32 cellular contexts compared by ENCODE assay signal in genomic region chr11:120392299-120392698, GRCh38. TPM values are rescaled to one million over a fixed set of nuclear protein-coding genes. Genes with fewer than 3 reads are reported as not detected.
DNase-seq lines count a peak whose midpoint lies in the region; ATAC-seq and TF ChIP-seq lines count a peak whose summit lies in the region.
"Had no signal": no experiment of that assay in that cellular context is flagged by ENCODE, and none has a peak within 500 bp of the region (broad histone marks: within the 10 kb centered on the region; RNA-seq: fewer than 3 reads in every experiment).

No MANE protein-coding gene starts in this region.

- H3K36me3 ChIP-seq in tibial nerve = no peaks in the 10 kb centered on the region
- H3K36me3 ChIP-seq: prostate gland had no signal

- peaks cover 24% of the 10 kb centered on the region for H3K36me3 Mint-ChIP-seq in mesothelial cell of epicardium
- H3K36me3 Mint-ChIP-seq: activated naive CD4-positive, alpha-beta T cell treated with anti-CD3 and anti-CD28 coated beads, Interleukin-2, amount 10 ng/mL, durations not matched to agents 7 days and 5 days; stimulated activated effector memory CD8-positive, alpha-beta T cell treated with anti-CD3 and anti-CD28 coated beads, Interleukin-12 subunit alpha, Interleukin-12 subunit beta, amount 100 ng/mL, for 72 hours had no signal

- H3K4me3 ChIP-seq in dorsolateral prefrontal cortex (no peak overlapping the region), tibial nerve (no peak overlapping the region)
- H3K4me3 ChIP-seq: prostate gland had no signal

- no peak for TF ChIP-seq CTCF in dorsolateral prefrontal cortex (IDR thresholded peaks at IDR 0.05 in 54 of 56, conservative IDR thresholded peaks at IDR 0.05 in 2 of 56; ENCODE audit: low read depth in 1 of 56, partially characterized antibody in 56 of 56)
- TF ChIP-seq CTCF in mesothelial cell of epicardium (IDR thresholded peaks at IDR 0.05; ENCODE audit: unreplicated experiment) = no peak
- TF ChIP-seq CTCF in tibial nerve (IDR thresholded peaks at IDR 0.05) = no peak

- H3K27ac ChIP-seq in dorsolateral prefrontal cortex = peak overlapping the region in 47 of 59 donors; percentile 10 to 85 (median 61)
- H3K27ac ChIP-seq in tibial nerve = peak overlapping the region; percentile 43 to 89 (median 56)
- H3K27ac ChIP-seq: 22Rv1, prostate gland had no signal

- no peak overlapping the region for H3K4me3 Mint-ChIP-seq in mesothelial cell of epicardium
- H3K4me3 Mint-ChIP-seq: activated CD8-positive, alpha-beta T cell treated with anti-CD3 and anti-CD28 coated beads, Interleukin-2, amount 10 ng/mL, durations not matched to agents 7 days and 5 days; activated naive CD4-positive, alpha-beta T cell treated with anti-CD3 and anti-CD28 coated beads, Interleukin-2, amount 10 ng/mL, durations not matched to agents 7 days and 5 days; endodermal cell; immature natural killer cell; stimulated activated effector memory CD8-positive, alpha-beta T cell treated with anti-CD3 and anti-CD28 coated beads, Interleukin-12 subunit alpha, Interleukin-12 subunit beta, amount 100 ng/mL, for 72 hours; T-helper 2 cell treated with Interferon-gamma antibody and Interleukin-4, amounts not matched to agents 5 μg/mL and 100 μg/mL, for 36 hours; type B pancreatic cell had no signal

- DNase-seq in Right ventricle myocardium superior = no peak
- DNase-seq in cardiac septum (ENCODE audit: low spot score) = no peak
- no peak for DNase-seq in dorsolateral prefrontal cortex
- no peak for DNase-seq in mesothelial cell of epicardium (ENCODE audit: low spot score in 2 of 2, unreplicated experiment in 2 of 2)
- no peak for DNase-seq in tibial nerve (ENCODE audit: low spot score in 2 of 2)
- no peak for DNase-seq in NCI-H345 (lab: John Stamatoyannopoulos, UW)
- no peak for DNase-seq in AML-193 (lab: John Stamatoyannopoulos, UW)
- DNase-seq: activated CD8-positive, alpha-beta T cell treated with anti-CD3 and anti-CD28 coated beads, Interleukin-2, amount 10 ng/mL, durations not matched to agents 7 days and 5 days; activated naive CD4-positive, alpha-beta T cell treated with anti-CD3 and anti-CD28 coated beads, Interleukin-2, amount 10 ng/mL, durations not matched to agents 7 days and 5 days; amygdala; C1 segment of cervical spinal cord; cortex of kidney; DMS53; endodermal cell; foreskin melanocyte; hypothalamus; immature natural killer cell; mesendoderm; MV-4-11; NCI-H1436; NCI-H2081; NCI-H2227 treated with DMSO at 0.1 percent for 48 hours; NCI-H526 treated with DMSO at 0.1 percent for 48 hours; NK-92 treated with Interleukin-12 subunit alpha and Interleukin-12 subunit beta, amount 100 ng/mL, for 24 hours; SIG-M5 had no signal

- peaks cover 0 to 53% (median 21%) of the 10 kb centered on the region in 4 donors for H3K4me1 ChIP-seq in tibial nerve

- peak; percentile 35 for ATAC-seq in Right ventricle myocardium superior (ENCODE audit: poor library complexity)
- no peak for ATAC-seq in HG03159 (IDR thresholded peaks at IDR 0.05; ENCODE audit: unreplicated experiment)
- ATAC-seq: activated CD8-positive, alpha-beta T cell treated with anti-CD3 and anti-CD28 coated beads, Interleukin-2, amount 10 ng/mL, durations not matched to agents 7 days and 5 days; PC-3; stimulated activated effector memory CD8-positive, alpha-beta T cell treated with anti-CD3 and anti-CD28 coated beads, Interleukin-12 subunit alpha, Interleukin-12 subunit beta, amount 100 ng/mL, for 72 hours had no signal

- intact Hi-C loops in Right ventricle myocardium superior (cut with DNase I) (no loop called here), cardiac septum (cut with DNase I) (no loop called here), dorsolateral prefrontal cortex (cut with DNase I) (no loop called here)

- H3K27ac Mint-ChIP-seq in mesothelial cell of epicardium = peak overlapping the region; percentile 12
- H3K27ac Mint-ChIP-seq: activated CD8-positive, alpha-beta T cell treated with anti-CD3 and anti-CD28 coated beads, Interleukin-2, amount 10 ng/mL, durations not matched to agents 7 days and 5 days; activated naive CD4-positive, alpha-beta T cell treated with anti-CD3 and anti-CD28 coated beads, Interleukin-2, amount 10 ng/mL, durations not matched to agents 7 days and 5 days; endodermal cell; immature natural killer cell; stimulated activated effector memory CD8-positive, alpha-beta T cell treated with anti-CD3 and anti-CD28 coated beads, Interleukin-12 subunit alpha, Interleukin-12 subunit beta, amount 100 ng/mL, for 72 hours; T-helper 2 cell treated with Interferon-gamma antibody and Interleukin-4, amounts not matched to agents 5 μg/mL and 100 μg/mL, for 36 hours; type B pancreatic cell had no signal

- H3K9me3 ChIP-seq in tibial nerve = no peaks in the 10 kb centered on the region
- H3K9me3 ChIP-seq: prostate gland had no signal

- TF ChIP-seq POLR2A in tibial nerve (IDR thresholded peaks at IDR 0.05) = no peak

- WGBS in tibial nerve, 2 donors = 38 to 54% methylated on average over 6 of the region's 6 CpGs

- TF ChIP-seq EP300 in tibial nerve (IDR thresholded peaks at IDR 0.05) = no peak

- H3K27me3 ChIP-seq in dorsolateral prefrontal cortex (no peaks in the 10 kb centered on the region), tibial nerve (no peaks in the 10 kb centered on the region)

- peaks cover 37% of the 10 kb centered on the region for H3K9me3 Mint-ChIP-seq in mesothelial cell of epicardium
- H3K9me3 Mint-ChIP-seq: activated naive CD4-positive, alpha-beta T cell treated with anti-CD3 and anti-CD28 coated beads, Interleukin-2, amount 10 ng/mL, durations not matched to agents 7 days and 5 days; T-helper 2 cell treated with Interferon-gamma antibody and Interleukin-4, amounts not matched to agents 5 μg/mL and 100 μg/mL, for 36 hours had no signal

- no peaks in the 10 kb centered on the region for H3K27me3 Mint-ChIP-seq in mesothelial cell of epicardium (ENCODE audit: low read depth)
- H3K27me3 Mint-ChIP-seq: activated naive CD4-positive, alpha-beta T cell treated with anti-CD3 and anti-CD28 coated beads, Interleukin-2, amount 10 ng/mL, durations not matched to agents 7 days and 5 days; type B pancreatic cell had no signal

- H3K4me1 Mint-ChIP-seq in mesothelial cell of epicardium = peaks cover 19% of the 10 kb centered on the region
- H3K4me1 Mint-ChIP-seq: activated naive CD4-positive, alpha-beta T cell treated with anti-CD3 and anti-CD28 coated beads, Interleukin-2, amount 10 ng/mL, durations not matched to agents 7 days and 5 days had no signal

RNA-seq across cellular contexts. Expression of gene ARHGEF12, which starts 56.1 kb away (rescaled TPM):
- total RNA-seq in Right ventricle myocardium superior = 81.7 TPM
- 138 TPM for total RNA-seq in cardiac septum
- total RNA-seq in dorsolateral prefrontal cortex = 100 to 1,000 TPM; 103 to 277 (median 191) TPM
- total RNA-seq in mesothelial cell of epicardium = 83.0 to 86.0 TPM (median 85.2 TPM) in 3 replicates
- 100 to 1,000 TPM in 2 of 4 donors, 10 to 100 TPM in 2; 92.1 to 122 (median 104) TPM for total RNA-seq in tibial nerve
